ENCODE assay signal across 12 cellular contexts in the genomic region with DNA sequence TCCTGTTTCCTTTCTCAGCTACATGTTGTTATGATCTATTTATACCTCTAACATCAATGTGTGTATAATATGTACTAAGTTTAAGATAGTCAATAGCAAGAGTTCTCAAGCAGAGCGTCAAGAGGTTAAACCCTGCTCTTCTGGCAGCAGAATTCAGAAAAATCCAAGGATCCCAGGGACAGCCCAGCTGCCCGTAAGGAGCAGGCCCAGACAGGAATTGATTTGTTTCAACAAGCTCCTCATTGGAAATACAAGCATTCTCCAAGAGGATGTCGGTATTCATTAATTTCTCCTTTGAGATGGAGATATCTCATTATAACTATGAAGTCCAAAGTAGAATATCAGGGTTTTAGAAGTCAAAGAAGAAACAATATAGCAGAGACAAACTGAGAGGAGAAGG. TPM values are rescaled to one million over a fixed set of nuclear protein-coding genes. Genes with fewer than 3 reads are reported as not detected.
"Had no signal": no experiment of that assay in that cellular context is flagged by ENCODE, and none has a peak within 500 bp of the region (broad histone marks: within the 10 kb centered on the region; RNA-seq: fewer than 3 reads in every experiment).

No MANE protein-coding gene starts in this region.

- H3K27ac ChIP-seq: colonic mucosa, stomach had no signal

- H3K9me3 ChIP-seq: colonic mucosa, stomach had no signal

- DNase-seq: activated CD4-positive, alpha-beta T cell treated with anti-CD3 and anti-CD28 coated beads for 36 hours; activated naive CD4-positive, alpha-beta T cell; aorta; colonic mucosa; effector CD4-positive, alpha-beta T cell; erythroblast; left colon; stimulated activated CD4-positive, alpha-beta T cell treated with anti-CD3 and anti-CD28 coated beads, Interleukin-4, amount 100 ng/mL, for 4 hours; stomach; T-helper 9 cell had no signal

- H3K27me3 ChIP-seq: colonic mucosa, stomach had no signal

- H3K4me1 ChIP-seq: colonic mucosa had no signal

- H3K4me1 Mint-ChIP-seq: activated CD4-positive, alpha-beta T cell treated with anti-CD3 and anti-CD28 coated beads for 36 hours had no signal

- H3K36me3 Mint-ChIP-seq: natural killer cell treated with Interleukin-12 subunit alpha and Interleukin-12 subunit beta and Interleukin-15 and Interleukin-18, amount 100 ng/mL, for 72 hours had no signal

- ATAC-seq: activated CD4-positive, alpha-beta T cell treated with anti-CD3 and anti-CD28 coated beads for 36 hours; left colon; natural killer cell treated with Interleukin-12 subunit alpha and Interleukin-12 subunit beta and Interleukin-15 and Interleukin-18, amount 100 ng/mL, for 72 hours had no signal

- H3K4me3 ChIP-seq: colonic mucosa, stomach had no signal

- H3K4me3 Mint-ChIP-seq: activated CD4-positive, alpha-beta T cell treated with anti-CD3 and anti-CD28 coated beads for 36 hours; activated T-helper 1 cell treated with anti-CD3 and anti-CD28 coated beads, Interleukin-12 subunit alpha, Interleukin-12 subunit beta, Interleukin-2, Interleukin-4 antibody, amounts not matched to agents 30 ng/mL and 10 ng/mL and 1 ng/mL, durations not matched to agents 14 hours and 24 hours and 36 hours; natural killer cell treated with Interleukin-12 subunit alpha and Interleukin-12 subunit beta and Interleukin-15 and Interleukin-18, amount 100 ng/mL, for 72 hours had no signal

- H3K27ac Mint-ChIP-seq: activated CD4-positive, alpha-beta T cell treated with anti-CD3 and anti-CD28 coated beads for 36 hours; activated T-helper 1 cell treated with anti-CD3 and anti-CD28 coated beads, Interleukin-12 subunit alpha, Interleukin-12 subunit beta, Interleukin-2, Interleukin-4 antibody, amounts not matched to agents 30 ng/mL and 10 ng/mL and 1 ng/mL, durations not matched to agents 14 hours and 24 hours and 36 hours; natural killer cell treated with Interleukin-12 subunit alpha and Interleukin-12 subunit beta and Interleukin-15 and Interleukin-18, amount 100 ng/mL, for 72 hours had no signal

- H3K9me3 Mint-ChIP-seq: activated T-helper 1 cell treated with anti-CD3 and anti-CD28 coated beads, Interleukin-12 subunit alpha, Interleukin-12 subunit beta, Interleukin-2, Interleukin-4 antibody, amounts not matched to agents 30 ng/mL and 10 ng/mL and 1 ng/mL, durations not matched to agents 14 hours and 24 hours and 36 hours; natural killer cell treated with Interleukin-12 subunit alpha and Interleukin-12 subunit beta and Interleukin-15 and Interleukin-18, amount 100 ng/mL, for 72 hours had no signal

- H3K36me3 ChIP-seq: colonic mucosa, stomach had no signal

RNA-seq across cellular contexts. Expression of a gene that starts 14.9 kb away (rescaled TPM):
- total RNA-seq: activated CD4-positive, alpha-beta T cell treated with anti-CD3 and anti-CD28 coated beads for 36 hours; activated T-helper 1 cell treated with anti-CD3 and anti-CD28 coated beads, Interleukin-12 subunit alpha, Interleukin-12 subunit beta, Interleukin-2, Interleukin-4 antibody, amounts not matched to agents 30 ng/mL and 10 ng/mL and 1 ng/mL, durations not matched to agents 14 hours and 24 hours and 36 hours had no signal
